37 cellular contexts compared by ENCODE assay signal in the genomic region with DNA sequence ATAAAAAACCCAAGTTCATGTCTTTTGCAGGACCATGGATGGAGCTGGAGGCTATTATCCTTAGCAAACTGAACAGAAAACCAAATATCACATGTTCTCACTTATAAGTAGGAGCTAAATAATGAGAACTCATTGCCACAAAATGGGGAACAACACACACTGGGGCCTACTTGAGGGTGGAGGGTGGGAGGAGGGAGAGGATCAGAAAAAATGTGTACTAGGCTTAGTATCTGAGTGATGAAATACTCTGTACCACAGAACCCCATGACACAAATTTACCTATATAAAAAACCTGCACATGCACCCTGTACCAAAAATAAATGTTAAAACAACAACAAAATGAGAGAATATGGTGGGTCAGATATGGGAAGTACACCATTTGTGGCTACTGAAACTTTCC. TPM values are rescaled to one million over a fixed set of nuclear protein-coding genes. Genes with fewer than 3 reads are reported as not detected.
"Had no signal": no experiment of that assay in that cellular context is flagged by ENCODE, and none has a peak within 500 bp of the region (broad histone marks: within the 10 kb centered on the region; RNA-seq: fewer than 3 reads in every experiment).

No MANE protein-coding gene starts in this region.

- H3K4me1 Mint-ChIP-seq: activated B cell treated with CpG ODN at 0.5 μM for 24 hours; activated CD4-positive, alpha-beta T cell treated with anti-CD3 and anti-CD28 coated beads, Interleukin-2, amount 10 ng/mL, durations not matched to agents 24 days and 14 days; activated naive CD8-positive, alpha-beta T cell treated with anti-CD3 and anti-CD28 coated beads for 36 hours; activated T-helper 17 cell treated with anti-CD3 and anti-CD28 coated beads, Interleukin-2, amount 50 U/mL, for 72 hours had no signal

- H3K9me3 Mint-ChIP-seq: activated CD4-positive, alpha-beta memory T cell treated with anti-CD3 and anti-CD28 coated beads for 36 hours; activated CD4-positive, alpha-beta T cell treated with anti-CD3 and anti-CD28 coated beads, Interleukin-2, amount 10 ng/mL, durations not matched to agents 24 days and 14 days; activated naive CD4-positive, alpha-beta T cell treated with anti-CD3 and anti-CD28 coated beads for 36 hours; activated naive CD4-positive, alpha-beta T cell treated with anti-CD3 and anti-CD28 coated beads, Interleukin-2, amount 50 U/mL, for 72 hours; activated T-cell treated with anti-CD3 and anti-CD28 coated beads, Interleukin-2, amount 50 U/mL, for 4 hours; activated T-helper 1 cell treated with anti-CD3 and anti-CD28 coated beads, Interleukin-12 subunit alpha, Interleukin-12 subunit beta, Interleukin-2, Interleukin-4 antibody, amounts not matched to agents 30 ng/mL and 10 ng/mL and 1 ng/mL, durations not matched to agents 14 hours and 24 hours and 36 hours; activated T-helper 17 cell treated with anti-CD3 and anti-CD28 coated beads, Interleukin-2, amount 50 U/mL, for 72 hours; T-helper 2 cell treated with Interferon-gamma antibody and Interleukin-4, amounts not matched to agents 5 μg/mL and 100 μg/mL, for 36 hours had no signal

- H3K27ac Mint-ChIP-seq: activated B cell treated with CpG ODN at 0.5 μM for 24 hours; activated CD4-positive, alpha-beta memory T cell treated with anti-CD3 and anti-CD28 coated beads for 36 hours; activated CD4-positive, alpha-beta T cell treated with anti-CD3 and anti-CD28 coated beads, Interleukin-2, amount 10 ng/mL, durations not matched to agents 24 days and 14 days; activated CD8-positive, alpha-beta T cell treated with anti-CD3 and anti-CD28 coated beads for 36 hours; activated naive CD4-positive, alpha-beta T cell treated with anti-CD3 and anti-CD28 coated beads for 36 hours; activated naive CD4-positive, alpha-beta T cell treated with anti-CD3 and anti-CD28 coated beads, Interleukin-2, amount 50 U/mL, for 72 hours; activated naive CD8-positive, alpha-beta T cell treated with anti-CD3 and anti-CD28 coated beads for 36 hours; activated T-cell treated with anti-CD3 and anti-CD28 coated beads, Interleukin-2, amount 50 U/mL, for 72 hours; activated T-helper 1 cell treated with anti-CD3 and anti-CD28 coated beads, Interleukin-12 subunit alpha, Interleukin-12 subunit beta, Interleukin-2, Interleukin-4 antibody, amounts not matched to agents 30 ng/mL and 10 ng/mL and 1 ng/mL, durations not matched to agents 14 hours and 24 hours and 36 hours; activated T-helper 17 cell treated with anti-CD3 and anti-CD28 coated beads, Interleukin-2, amount 50 U/mL, for 72 hours; T-helper 2 cell treated with Interferon-gamma antibody and Interleukin-4, amounts not matched to agents 5 μg/mL and 100 μg/mL, for 36 hours had no signal

- H3K27ac ChIP-seq: adrenal gland, body of pancreas, brain microvascular endothelial cell, breast epithelium, VCaP had no signal

- ATAC-seq: activated CD8-positive, alpha-beta T cell treated with anti-CD3 and anti-CD28 coated beads for 36 hours; activated naive CD4-positive, alpha-beta T cell treated with anti-CD3 and anti-CD28 coated beads, Interleukin-2, amount 50 U/mL, for 72 hours; activated T-cell treated with anti-CD3 and anti-CD28 coated beads, Interleukin-2, amount 50 U/mL, for 4 hours; activated T-cell treated with anti-CD3 and anti-CD28 coated beads, Interleukin-2, amount 50 U/mL, for 72 hours; activated T-helper 17 cell treated with anti-CD3 and anti-CD28 coated beads, Interleukin-2, amount 50 U/mL, for 72 hours; body of pancreas had no signal

- H3K27me3 Mint-ChIP-seq: activated B cell treated with CpG ODN at 0.5 μM for 24 hours; activated CD8-positive, alpha-beta T cell treated with anti-CD3 and anti-CD28 coated beads for 36 hours; activated naive CD8-positive, alpha-beta T cell treated with anti-CD3 and anti-CD28 coated beads for 36 hours had no signal

- H3K4me3 Mint-ChIP-seq: activated B cell treated with CpG ODN at 0.5 μM for 24 hours; activated CD4-positive, alpha-beta memory T cell treated with anti-CD3 and anti-CD28 coated beads for 36 hours; activated CD4-positive, alpha-beta T cell treated with anti-CD3 and anti-CD28 coated beads, Interleukin-2, amount 10 ng/mL, durations not matched to agents 24 days and 14 days; activated CD8-positive, alpha-beta T cell treated with anti-CD3 and anti-CD28 coated beads for 36 hours; activated naive CD4-positive, alpha-beta T cell treated with anti-CD3 and anti-CD28 coated beads for 36 hours; activated naive CD8-positive, alpha-beta T cell treated with anti-CD3 and anti-CD28 coated beads for 36 hours; activated T-cell treated with anti-CD3 and anti-CD28 coated beads, Interleukin-2, amount 50 U/mL, for 4 hours; activated T-cell treated with anti-CD3 and anti-CD28 coated beads, Interleukin-2, amount 50 U/mL, for 72 hours; activated T-helper 1 cell treated with anti-CD3 and anti-CD28 coated beads, Interleukin-12 subunit alpha, Interleukin-12 subunit beta, Interleukin-2, Interleukin-4 antibody, amounts not matched to agents 30 ng/mL and 10 ng/mL and 1 ng/mL, durations not matched to agents 14 hours and 24 hours and 36 hours; activated T-helper 17 cell treated with anti-CD3 and anti-CD28 coated beads, Interleukin-2, amount 50 U/mL, for 72 hours; T-helper 2 cell treated with Interferon-gamma antibody and Interleukin-4, amounts not matched to agents 5 μg/mL and 100 μg/mL, for 36 hours had no signal

- H3K27me3 ChIP-seq: adrenal gland, body of pancreas, brain microvascular endothelial cell, breast epithelium had no signal

- H3K4me3 ChIP-seq: adrenal gland, body of pancreas, breast epithelium had no signal

- H3K36me3 ChIP-seq: adrenal gland, brain microvascular endothelial cell, breast epithelium had no signal

- H3K4me1 ChIP-seq: adrenal gland, body of pancreas, breast epithelium had no signal

- H3K36me3 Mint-ChIP-seq: activated CD4-positive, alpha-beta memory T cell treated with anti-CD3 and anti-CD28 coated beads for 36 hours; activated naive CD4-positive, alpha-beta T cell treated with anti-CD3 and anti-CD28 coated beads, Interleukin-2, amount 50 U/mL, for 72 hours; activated naive CD8-positive, alpha-beta T cell treated with anti-CD3 and anti-CD28 coated beads for 36 hours had no signal

- H3K9me3 ChIP-seq: adrenal gland, body of pancreas, breast epithelium had no signal

- DNase-seq: activated B cell treated with CpG ODN at 0.5 μM for 24 hours; activated CD4-positive, alpha-beta memory T cell treated with anti-CD3 and anti-CD28 coated beads for 36 hours; activated CD4-positive, alpha-beta T cell treated with anti-CD3 and anti-CD28 coated beads for 4 hours; activated CD4-positive, alpha-beta T cell treated with anti-CD3 and anti-CD28 coated beads, Interleukin-2, amount 10 ng/mL, durations not matched to agents 24 days and 14 days; activated CD4-positive, alpha-beta T cell treated with anti-CD3 and anti-CD28 coated beads, Interleukin-2, amount 50 U/mL, for 1 hour; activated CD4-positive, alpha-beta T cell treated with anti-CD3 and anti-CD28 coated beads, Interleukin-2, amount 50 U/mL, for 4 hours; activated CD4-positive, CD25-positive, alpha-beta regulatory T cell treated with anti-CD3 and anti-CD28 coated beads, Interleukin-2, amount 50 U/mL, for 72 hours; activated CD8-positive, alpha-beta memory T cell treated with anti-CD3 and anti-CD28 coated beads, Interleukin-2, amount 50 U/mL, for 4 hours; activated CD8-positive, alpha-beta T cell treated with anti-CD3 and anti-CD28 coated beads for 36 hours; activated effector memory CD4-positive, alpha-beta T cell treated with anti-CD3 and anti-CD28 coated beads, Interleukin-2, amount 50 U/mL, for 16 hours; activated gamma-delta T cell treated with Interleukin-2 at 50 U/mL for 16 hours; activated naive CD4-positive, alpha-beta T cell; activated naive CD4-positive, alpha-beta T cell treated with anti-CD3 and anti-CD28 coated beads for 36 hours; activated naive CD4-positive, alpha-beta T cell treated with anti-CD3 and anti-CD28 coated beads, Interleukin-2, amount 50 U/mL, for 16 hours; activated naive CD8-positive, alpha-beta T cell treated with anti-CD3 and anti-CD28 coated beads for 36 hours; activated T-cell treated with anti-CD3 and anti-CD28 coated beads for 4 hours; activated T-cell treated with anti-CD3 and anti-CD28 coated beads, Interleukin-2, amount 50 U/mL, for 1 hour; activated T-cell treated with anti-CD3 and anti-CD28 coated beads, Interleukin-2, amount 50 U/mL, for 4 hours; activated T-cell treated with anti-CD3 and anti-CD28 coated beads, Interleukin-2, amount 50 U/mL, for 72 hours; adrenal gland; amniotic stem cell; aorta; body of pancreas; brain microvascular endothelial cell; central memory CD4-positive, alpha-beta T cell; T-helper 2 cell; T-helper 9 cell had no signal

RNA-seq across cellular contexts. Expression of a gene that starts 49.6 kb away (rescaled TPM):
- total RNA-seq: activated B cell treated with CpG ODN at 0.5 μM for 24 hours; activated CD4-positive, alpha-beta memory T cell treated with anti-CD3 and anti-CD28 coated beads for 36 hours; activated CD4-positive, alpha-beta T cell treated with anti-CD3 and anti-CD28 coated beads, Interleukin-2, amount 10 ng/mL, durations not matched to agents 24 days and 14 days; activated CD8-positive, alpha-beta memory T cell treated with anti-CD3 and anti-CD28 coated beads for 36 hours; activated CD8-positive, alpha-beta T cell treated with anti-CD3 and anti-CD28 coated beads for 36 hours; activated naive CD4-positive, alpha-beta T cell treated with anti-CD3 and anti-CD28 coated beads for 36 hours; activated naive CD4-positive, alpha-beta T cell treated with anti-CD3 and anti-CD28 coated beads, Interleukin-2, amount 50 U/mL, for 72 hours; activated naive CD8-positive, alpha-beta T cell treated with anti-CD3 and anti-CD28 coated beads for 36 hours; activated T-cell treated with anti-CD3 and anti-CD28 coated beads, Interleukin-2, amount 50 U/mL, for 4 hours; activated T-cell treated with anti-CD3 and anti-CD28 coated beads, Interleukin-2, amount 50 U/mL, for 72 hours; activated T-helper 1 cell treated with anti-CD3 and anti-CD28 coated beads, Interleukin-12 subunit alpha, Interleukin-12 subunit beta, Interleukin-2, Interleukin-4 antibody, amounts not matched to agents 30 ng/mL and 10 ng/mL and 1 ng/mL, durations not matched to agents 14 hours and 24 hours and 36 hours; activated T-helper 17 cell treated with anti-CD3 and anti-CD28 coated beads, Interleukin-2, amount 50 U/mL, for 72 hours; astrocyte; body of pancreas; cardiac septum; cerebellum had no signal
- polyA plus RNA-seq: aorta had no signal
